29 cellular contexts compared by ENCODE assay signal in genomic region chrX:154507673-154508072, GRCh38.
"Had no signal": no experiment of that assay in that cellular context is flagged by ENCODE, and none has a peak within 500 bp of the region (broad histone marks: within the 10 kb centered on the region; RNA-seq: fewer than 3 reads in every experiment).

No MANE protein-coding gene starts in this region.

- H3K27me3 Mint-ChIP-seq: naive B cell had no signal

- H3K4me3 Mint-ChIP-seq: endodermal cell, mesothelial cell of epicardium, naive B cell had no signal

- H3K4me3 ChIP-seq: coronary artery, dorsolateral prefrontal cortex, esophagus squamous epithelium, gastrocnemius medialis, heart right ventricle, left lung, lower lobe of right lung, mucosa of descending colon had no signal

- H3K9me3 ChIP-seq: esophagus squamous epithelium, gastrocnemius medialis, left lung, lower lobe of right lung, mucosa of descending colon had no signal

- H3K27me3 ChIP-seq: esophagus squamous epithelium, gastrocnemius medialis, heart right ventricle, left lung had no signal

- H3K4me1 Mint-ChIP-seq: endodermal cell, mesothelial cell of epicardium had no signal

- FAIRE-seq: colon, endometrium, kidney had no signal

- H3K27ac ChIP-seq: coronary artery, epithelial cell of prostate, esophagus squamous epithelium, gastrocnemius medialis, heart right ventricle, left lung, lower lobe of right lung had no signal

- H3K27ac Mint-ChIP-seq: endodermal cell, mesothelial cell of epicardium had no signal

- DNase-seq: dermis blood vessel endothelial cell; dorsolateral prefrontal cortex; effector CD4-positive, alpha-beta T cell; effector memory CD4-positive, alpha-beta T cell; endodermal cell; erythroblast; esophagus squamous epithelium; foreskin fibroblast; foreskin melanocyte; gastrocnemius medialis; glutamatergic neuron; heart right ventricle; hippocampal formation; islet precursor cell; kidney glomerular epithelial cell; left colon; left lung; left ventricle myocardium superior; lower lobe of right lung; mesenchymal stem cell; mucosa of descending colon; naive B cell had no signal

- H3K4me1 ChIP-seq: esophagus squamous epithelium, gastrocnemius medialis, heart right ventricle, left lung, lower lobe of right lung had no signal

- ATAC-seq: esophagus mucosa, gastrocnemius medialis, left lung, left ventricle myocardium superior, lower lobe of right lung had no signal
